2 cellular contexts compared by ENCODE assay signal in genomic region chr19:40370253-40370652, GRCh38. TPM values are rescaled to one million over a fixed set of nuclear protein-coding genes. Genes with fewer than 3 reads are reported as not detected.
"Had no signal": no experiment of that assay in that cellular context is flagged by ENCODE, and none has a peak within 500 bp of the region (broad histone marks: within the 10 kb centered on the region; RNA-seq: fewer than 3 reads in every experiment).

No MANE protein-coding gene starts in this region.

RNA-seq across cellular contexts. Expression of gene HIPK4, which starts 19.7 kb away (rescaled TPM):
- total RNA-seq: H4, HT-29 had no signal
